In the genomic region with DNA sequence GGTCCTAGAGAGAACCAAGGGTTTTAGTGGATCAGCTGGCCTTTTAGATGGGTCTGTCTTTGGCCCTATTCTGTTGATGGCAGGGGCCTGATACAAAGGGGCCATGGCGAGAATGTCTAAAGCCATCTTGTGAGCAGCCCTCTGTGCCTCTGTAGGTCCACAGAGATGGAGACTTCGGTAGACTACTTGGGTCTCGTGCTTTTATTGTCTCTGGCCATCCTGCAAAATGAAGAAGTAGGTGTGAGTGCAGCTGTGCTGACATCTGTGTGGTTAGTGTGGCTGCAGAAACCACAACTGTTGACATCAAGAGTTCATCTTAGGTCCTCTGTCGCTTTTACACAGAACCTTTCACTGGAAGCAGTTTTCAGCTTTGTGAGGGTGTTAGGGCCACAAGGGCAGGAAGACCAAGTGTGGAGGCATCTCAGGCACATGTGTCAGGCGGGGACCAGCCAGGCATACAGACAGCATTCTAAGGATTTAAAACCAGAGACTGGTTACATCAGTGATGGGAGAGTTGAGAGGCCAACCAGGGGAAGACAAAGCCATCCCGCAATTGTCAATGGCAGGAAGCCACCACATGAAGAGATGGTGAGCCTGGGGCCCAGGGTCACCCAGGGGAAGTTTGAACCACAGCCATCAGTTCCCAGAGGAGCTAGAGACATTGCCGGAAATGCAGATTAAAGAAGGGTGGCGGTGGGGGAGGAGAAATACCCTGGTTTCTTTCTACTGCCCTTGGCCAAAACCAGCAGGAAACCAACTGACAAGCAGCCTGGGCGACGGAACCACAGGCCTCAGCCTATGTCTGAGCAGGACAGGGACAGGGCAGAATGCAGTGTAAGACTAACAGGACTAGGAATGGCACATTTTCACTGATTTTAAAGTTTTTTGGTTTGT, we compare ENCODE assay signal across 10 cellular contexts. TPM values are rescaled to one million over a fixed set of nuclear protein-coding genes. Genes with fewer than 3 reads are reported as not detected.
A peak's percentile ranks its signal among the peaks of the same experiment; 100 is the strongest.
DNase-seq lines count a peak whose midpoint lies in the region; ATAC-seq and TF ChIP-seq lines count a peak whose summit lies in the region.
"Had no signal": no experiment of that assay in that cellular context is flagged by ENCODE, and none has a peak within 500 bp of the region (broad histone marks: within the 10 kb centered on the region; RNA-seq: fewer than 3 reads in every experiment).

No MANE protein-coding gene starts in this region.

- H3K27me3 Mint-ChIP-seq in T-helper 17 cell (no peaks in the 10 kb centered on the region), chondrocyte (ENCODE audit: low read depth) (no peaks in the 10 kb centered on the region)

- H3K27ac Mint-ChIP-seq in T-helper 17 cell (peak overlapping the region; percentile 95), chondrocyte (ENCODE audit: unreplicated experiment) (peak overlapping the region; percentile 30)

- H3K36me3 ChIP-seq in psoas muscle (ENCODE audit: insufficient read depth in 1 of 2, low read depth in 1 of 2) = no peaks in the 10 kb centered on the region

- H3K4me3 Mint-ChIP-seq in T-helper 17 cell (peak overlapping the region; percentile 89), chondrocyte (ENCODE audit: unreplicated experiment) (no peak overlapping the region)

- H3K4me1 Mint-ChIP-seq in T-helper 17 cell = peaks cover 24% of the 10 kb centered on the region
- peaks cover 15% of the 10 kb centered on the region for H3K4me1 Mint-ChIP-seq in chondrocyte (ENCODE audit: low read depth)

- H3K27ac ChIP-seq in psoas muscle = no peak overlapping the region
- H3K27ac ChIP-seq: C4-2B had no signal

- WGBS in psoas muscle, 3 donors = 64 to 69% (median 66%) methylated on average over 10 of the region's 10 CpGs

- peak; percentile 63 for DNase-seq in AG10803 (ENCODE audit: low read depth)
- DNase-seq in GM19238 (ENCODE audit: insufficient read length, low spot score) = peak; percentile 58
- peak in 2 of 3 donors; percentile 37 to 40 for DNase-seq in T-helper 17 cell
- DNase-seq in chondrocyte (ENCODE audit: low spot score) = no peak
- DNase-seq in psoas muscle = no peak
- no peak for DNase-seq in A172 (ENCODE audit: low spot score)
- no peak for DNase-seq in kidney glomerular epithelial cell (lab: John Stamatoyannopoulos, UW)

- intact Hi-C loops in psoas muscle (cut with DNase I) = no loop called here

- H3K36me3 Mint-ChIP-seq in T-helper 17 cell (ENCODE audit: low read depth) = no peaks in the 10 kb centered on the region
- H3K36me3 Mint-ChIP-seq in chondrocyte (ENCODE audit: low read depth) = no peaks in the 10 kb centered on the region

- TF ChIP-seq CTCF in AG10803 (conservative IDR thresholded peaks at IDR 0.05; ENCODE audit: low read length) (no peak), chondrocyte (IDR thresholded peaks at IDR 0.05) (no peak), psoas muscle (IDR thresholded peaks at IDR 0.05) (no peak)

- peak; percentile 72 for ATAC-seq in HG03135 (IDR thresholded peaks at IDR 0.05; ENCODE audit: unreplicated experiment)
- ATAC-seq in T-helper 17 cell = peak; percentile 79
- ATAC-seq in psoas muscle = peak in 3 of 4 donors; percentile 31 to 57 (median 49)

- H3K4me3 ChIP-seq in AG10803 (ENCODE audit: low read length) (no peak overlapping the region), psoas muscle (no peak overlapping the region)

- H3K4me1 ChIP-seq in psoas muscle = peaks cover 15% of the 10 kb centered on the region

- H3K27me3 ChIP-seq in psoas muscle (ENCODE audit: insufficient read depth in 3 of 3, low read length in 2 of 3) = no peaks in the 10 kb centered on the region

- H3K9me3 ChIP-seq in T-helper 17 cell (ENCODE audit: control insufficient read depth, low read length, poor library complexity, severe bottlenecking) (no peaks in the 10 kb centered on the region), psoas muscle (no peaks in the 10 kb centered on the region)

- peaks cover 4% of the 10 kb centered on the region for H3K9me3 Mint-ChIP-seq in chondrocyte (ENCODE audit: low read depth)

RNA-seq across cellular contexts. Expression of a gene that starts 13.0 kb away (rescaled TPM):
- 10 to 100 TPM; 39.9 to 59.0 TPM for total RNA-seq in T-helper 17 cell
- 35.9 to 40.0 TPM (median 37.7 TPM) in 3 replicates for total RNA-seq in chondrocyte
- 10 to 100 TPM; 24.9 to 36.2 (median 27.0) TPM for total RNA-seq in psoas muscle
- 10 to 100 TPM in 2 of 3 donors, 1 to 10 TPM in 1; 7.6 to 33.7 (median 18.2) TPM for polyA plus RNA-seq in psoas muscle
- total RNA-seq in A172 (2014; rRNA removed; shearing (Covaris generic)) = 8.9 and 13.3 TPM in 2 replicates

RNA-seq across cellular contexts. Expression of a gene that starts 22.8 kb away (rescaled TPM):
- total RNA-seq in T-helper 17 cell (1 to 10 TPM; 5.1 to 8.6 TPM), chondrocyte (15.5 to 20.2 TPM (median 16.7 TPM) in 3 replicates), psoas muscle (10 to 100 TPM; 13.0 to 19.4 (median 14.7) TPM)
- polyA plus RNA-seq in psoas muscle = 10 to 100 TPM; 13.7 to 28.5 (median 15.5) TPM
- total RNA-seq in A172 (2014; rRNA removed; shearing (Covaris generic)) = 51.2 and 52.2 TPM in 2 replicates

RNA-seq across cellular contexts. Expression of a gene that starts 23.0 kb away (rescaled TPM):
- total RNA-seq in T-helper 17 cell (10 to 100 TPM; 75.9 to 92.5 TPM), chondrocyte (44.2 to 52.7 TPM (median 44.6 TPM) in 3 replicates), psoas muscle (10 to 100 TPM; 61.9 to 93.5 (median 81.5) TPM)
- 10 to 100 TPM; 53.6 to 88.7 (median 53.7) TPM for polyA plus RNA-seq in psoas muscle
- 56.4 and 69.1 TPM in 2 replicates for total RNA-seq in A172 (2014; rRNA removed; shearing (Covaris generic))

RNA-seq across cellular contexts. Expression of a gene that starts 58.8 kb away (rescaled TPM):
- total RNA-seq in T-helper 17 cell (not detected), chondrocyte (not detected in 3 replicates), psoas muscle (not detected)
- under 1 TPM; 0.17 to 0.35 (median 0.30) TPM for polyA plus RNA-seq in psoas muscle
- total RNA-seq in A172 (2014; rRNA removed; shearing (Covaris generic)) = 0.22 and 1.2 TPM in 2 replicates
- total RNA-seq: bronchial epithelial cell had no signal

Comparison
In these comparisons a context has a peak if more than half of its experiments do, and no peak if none do; other contexts are left out.
1. DNase-seq: peak in AG10803 (single experiment), GM19238 (single experiment) and T-helper 17 cell (2 of 3); none in chondrocyte (single experiment), psoas muscle (0 of 2), A172 (single experiment) and kidney glomerular epithelial cell (single experiment).
2. Peak in every context shown above with its lines, with median percentiles within 50 percentile points of each other: ATAC-seq.